ENCODE assay signal across 19 cellular contexts in the genomic region with DNA sequence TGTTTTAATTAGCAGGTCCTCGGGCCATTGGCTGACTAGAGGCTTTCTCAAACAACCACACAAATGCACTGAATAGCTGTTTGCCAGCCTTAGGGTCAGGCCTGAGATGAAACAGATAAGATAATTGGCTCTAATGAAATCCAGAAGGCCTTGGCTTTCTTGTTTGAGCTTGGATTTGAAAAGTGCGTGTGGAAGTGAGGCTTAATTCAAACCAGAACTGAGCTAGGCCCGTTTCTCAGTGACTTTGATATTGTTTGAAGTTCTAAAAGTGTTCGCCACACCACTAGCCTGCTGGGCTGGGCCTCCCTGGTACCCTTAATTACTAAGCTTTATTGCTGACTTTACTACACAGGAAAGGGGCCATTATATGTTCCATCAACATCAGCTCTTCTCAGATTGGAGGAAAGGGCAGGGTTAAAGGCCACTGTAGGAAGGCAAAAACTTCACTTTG.
DNase-seq lines count a peak whose midpoint lies in the region; ATAC-seq lines count a peak whose summit lies in the region.
"Had no signal": no experiment of that assay in that cellular context is flagged by ENCODE, and none has a peak within 500 bp of the region (broad histone marks: within the 10 kb centered on the region; RNA-seq: fewer than 3 reads in every experiment).

No MANE protein-coding gene starts in this region.

- in situ Hi-C loops in ACHN (cut with HindIII; ENCODE audit: low pct_ligation_motif_present, low pct_unique_long_range_greater_than_20kb, low sequenced_read_pairs) = no loop called here

- intact Hi-C loops in sciatic nerve (cut with DNase I) (no loop called here), left cardiac atrium (cut with DNase I) (no loop called here)

- ATAC-seq in sciatic nerve (peak; percentile 77), GM21381 (IDR thresholded peaks at IDR 0.05; ENCODE audit: unreplicated experiment) (no peak), left cardiac atrium (no peak)
- ATAC-seq: effector memory CD8-positive, alpha-beta T cell; heart right ventricle; upper lobe of right lung had no signal

- DNase-seq in ELF-1 (ENCODE audit: low read depth, low spot score) (peak; percentile 69), NCI-H146 treated with DMSO at 0.1 percent for 48 hours (lab: John Stamatoyannopoulos, UW; ENCODE audit: unreplicated experiment) (peak; percentile 25), fibroblast of gingiva (ENCODE audit: low read depth) (peak; percentile 73), sciatic nerve (ENCODE audit: low spot score) (no peak), Ammon's horn (ENCODE audit: low spot score) (no peak), ACHN (no peak), left cardiac atrium (no peak)
- DNase-seq: activated CD4-positive, alpha-beta T cell treated with anti-CD3 and anti-CD28 coated beads for 1 hour; activated CD8-positive, alpha-beta memory T cell treated with anti-CD3 and anti-CD28 coated beads for 24 hours; C1 segment of cervical spinal cord; Calu3; effector memory CD8-positive, alpha-beta T cell; H7; heart right ventricle; NCI-H526; occipital lobe; stimulated activated CD4-positive, alpha-beta T cell treated with anti-CD3 and anti-CD28 coated beads, Interleukin-12 subunit alpha, Interleukin-12 subunit beta, amount 100 ng/mL, for 4 hours; upper lobe of right lung had no signal

Comparison
In these comparisons a context has a peak if more than half of its experiments do, and no peak if none do; other contexts are left out.
1. DNase-seq: peak in ELF-1 (single experiment), NCI-H146 treated with DMSO at 0.1 percent for 48 hours (single experiment) and fibroblast of gingiva (single experiment); none in sciatic nerve (single experiment), Ammon's horn (single experiment), ACHN (single experiment) and left cardiac atrium (single experiment).